2 cellular contexts compared by ENCODE assay signal in genomic region chr12:112527501-112527900, GRCh38.
TF ChIP-seq lines count a peak whose summit lies in the region.

No MANE protein-coding gene starts in this region.

TF ChIP-seq in K562, 482 proteins besides CTCF, POLR2A, EP300 and RAD21 (continued from another document):
- TF ChIP-seq, protein P1, sequence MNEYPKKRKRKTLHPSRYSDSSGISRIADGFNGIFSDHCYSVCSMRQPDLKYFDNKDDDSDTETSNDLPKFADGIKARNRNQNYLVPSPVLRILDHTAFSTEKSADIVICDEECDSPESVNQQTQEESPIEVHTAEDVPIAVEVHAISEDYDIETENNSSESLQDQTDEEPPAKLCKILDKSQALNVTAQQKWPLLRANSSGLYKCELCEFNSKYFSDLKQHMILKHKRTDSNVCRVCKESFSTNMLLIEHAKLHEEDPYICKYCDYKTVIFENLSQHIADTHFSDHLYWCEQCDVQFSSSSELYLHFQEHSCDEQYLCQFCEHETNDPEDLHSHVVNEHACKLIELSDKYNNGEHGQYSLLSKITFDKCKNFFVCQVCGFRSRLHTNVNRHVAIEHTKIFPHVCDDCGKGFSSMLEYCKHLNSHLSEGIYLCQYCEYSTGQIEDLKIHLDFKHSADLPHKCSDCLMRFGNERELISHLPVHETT (CRISPR knock-in tag; conservative IDR thresholded peaks at IDR 0.05 in 1 of 2, IDR thresholded peaks at IDR 0.05 in 1 of 2): no peak
- no peak for TF ChIP-seq NCOR1 (IDR thresholded peaks at IDR 0.05)
- peak; percentile 66 for TF ChIP-seq PRDM10 (IDR thresholded peaks at IDR 0.05; ENCODE audit: partially characterized antibody)

TF ChIP-seq in SK-N-SH treated with all-trans-retinoic acid at 6 μM for 48 hours, 23 proteins besides CTCF, POLR2A, EP300 and RAD21 (continued from another document):
- TF ChIP-seq TSHZ2 (CRISPR knock-in tag; IDR thresholded peaks at IDR 0.05) (no peak), ZFP30 (CRISPR knock-in tag; IDR thresholded peaks at IDR 0.05) (no peak), OSR1 (CRISPR knock-in tag; IDR thresholded peaks at IDR 0.05) (no peak), SNAI2 (CRISPR knock-in tag; IDR thresholded peaks at IDR 0.05) (no peak)
